Comparison of ENCODE assay signal across 9 cellular contexts in genomic region chr1:202807367-202807925, GRCh38. TPM values are rescaled to one million over a fixed set of nuclear protein-coding genes. Genes with fewer than 3 reads are reported as not detected.
A peak's percentile ranks its signal among the peaks of the same experiment; 100 is the strongest.
DNase-seq lines count a peak whose midpoint lies in the region; ATAC-seq and TF ChIP-seq lines count a peak whose summit lies in the region.
"Had no signal": no experiment of that assay in that cellular context is flagged by ENCODE, and none has a peak within 500 bp of the region (broad histone marks: within the 10 kb centered on the region; RNA-seq: fewer than 3 reads in every experiment).

No MANE protein-coding gene starts in this region.

- no peaks in the 10 kb centered on the region for H4K20me1 ChIP-seq in fibroblast of lung (ENCODE audit: control insufficient read depth, extremely low read depth, insufficient read depth, low read length)

- H3K27me3 ChIP-seq in fibroblast of lung (ENCODE audit: control insufficient read depth, insufficient read depth, low read length) (peaks cover 2% of the 10 kb centered on the region), thymus (ENCODE audit: control insufficient read depth, insufficient read depth) (peaks cover 6% of the 10 kb centered on the region)

- H3K27ac ChIP-seq in fibroblast of lung (ENCODE audit: insufficient read depth, low read length) = peak overlapping the region; percentile 77
- H3K27ac ChIP-seq in thymus (ENCODE audit: low read depth) = peak overlapping the region; percentile 33

- peaks cover 55% of the 10 kb centered on the region for H3K79me2 ChIP-seq in fibroblast of lung (ENCODE audit: control insufficient read depth, insufficient read depth, low read length)

- H3K4me3 ChIP-seq in fibroblast of lung (replicated peaks in 1 of 4; ENCODE audit: control extremely low read depth in 1 of 4, insufficient read depth in 1 of 4, low read depth in 3 of 4, low read length in 4 of 4) (peak overlapping the region; percentile 71 to 93 (median 88)), thymus (ENCODE audit: low read length) (peak overlapping the region; percentile 95)

- H3K36me3 ChIP-seq in fibroblast of lung (ENCODE audit: control insufficient read depth, insufficient read depth, low read length) (no peaks in the 10 kb centered on the region), thymus (ENCODE audit: control insufficient read depth, insufficient read depth) (no peaks in the 10 kb centered on the region)

- whole genome bisulfite sequencing in thymus = under 1% methylated on average over 52 of the region's 52 CpGs

- H3K9me3 Mint-ChIP-seq in activated T-cell treated with anti-CD3 and anti-CD28 coated beads, Interleukin-2, amount 50 U/mL, for 72 hours = no peaks in the 10 kb centered on the region
- no peaks in the 10 kb centered on the region for H3K9me3 Mint-ChIP-seq in nephron progenitor cell

- H3K27ac Mint-ChIP-seq in activated T-cell treated with anti-CD3 and anti-CD28 coated beads, Interleukin-2, amount 50 U/mL, for 72 hours = peak overlapping the region; percentile 79
- no peak overlapping the region for H3K27ac Mint-ChIP-seq in nephron progenitor cell

- peak overlapping the region; percentile 88 for H3K9ac ChIP-seq in fibroblast of lung (ENCODE audit: insufficient read depth, low read length)

- peak overlapping the region; percentile 91 to 98 for H3K4me3 Mint-ChIP-seq in activated T-cell treated with anti-CD3 and anti-CD28 coated beads, Interleukin-2, amount 50 U/mL, for 72 hours
- H3K4me3 Mint-ChIP-seq in nephron progenitor cell = peak overlapping the region; percentile 90

- H3K27me3 Mint-ChIP-seq in activated T-cell treated with anti-CD3 and anti-CD28 coated beads, Interleukin-2, amount 50 U/mL, for 72 hours (ENCODE audit: low read depth) = peaks cover 25% of the 10 kb centered on the region
- peaks cover 30% of the 10 kb centered on the region for H3K27me3 Mint-ChIP-seq in nephron progenitor cell (ENCODE audit: low read depth, poor library complexity)

- DNase-seq in EH (ENCODE audit: low read depth) (peak; percentile 45), NCI-H2107 (lab: John Stamatoyannopoulos, UW) (peak; percentile 10), fibroblast of lung (ENCODE audit: low read depth in 2 of 2) (peak; percentile 37), nephron progenitor cell (peak; percentile 42), ureter (ENCODE audit: low spot score) (no peak), DMS153 treated with DMSO at 0.1 percent for 48 hours (lab: John Stamatoyannopoulos, UW; ENCODE audit: unreplicated experiment) (no peak)
- peak; percentile 61 to 62 for DNase-seq in activated T-cell treated with anti-CD3 and anti-CD28 coated beads, Interleukin-2, amount 50 U/mL, for 72 hours

- no peaks in the 10 kb centered on the region for H3K9me3 ChIP-seq in fibroblast of lung (ENCODE audit: control insufficient read depth, insufficient read depth, low read depth, low read length)
- H3K9me3 ChIP-seq in thymus (ENCODE audit: control insufficient read depth) = no peaks in the 10 kb centered on the region

- peaks cover 65% of the 10 kb centered on the region for H3K4me1 Mint-ChIP-seq in activated T-cell treated with anti-CD3 and anti-CD28 coated beads, Interleukin-2, amount 50 U/mL, for 72 hours (ENCODE audit: low read depth)
- peaks cover 69% of the 10 kb centered on the region for H3K4me1 Mint-ChIP-seq in nephron progenitor cell

- H3K4me1 ChIP-seq in fibroblast of lung (ENCODE audit: control insufficient read depth, extremely low read depth, insufficient read depth, low read length) = peaks cover 9% of the 10 kb centered on the region
- peaks cover 13% of the 10 kb centered on the region for H3K4me1 ChIP-seq in thymus (ENCODE audit: control insufficient read depth, insufficient read depth, low read length)

- no peak overlapping the region for H3K4me2 ChIP-seq in fibroblast of lung (ENCODE audit: extremely low read depth, insufficient read depth, low read length)

- H3K36me3 Mint-ChIP-seq in activated T-cell treated with anti-CD3 and anti-CD28 coated beads, Interleukin-2, amount 50 U/mL, for 72 hours (ENCODE audit: insufficient read depth in 2 of 2) = peaks cover 2 to 5% of the 10 kb centered on the region in 2 donors
- peaks cover 10% of the 10 kb centered on the region for H3K36me3 Mint-ChIP-seq in nephron progenitor cell (ENCODE audit: low read depth)

- no peak overlapping the region for H2AFZ ChIP-seq in fibroblast of lung (ENCODE audit: low read length)

- ATAC-seq in activated T-cell treated with anti-CD3 and anti-CD28 coated beads, Interleukin-2, amount 50 U/mL, for 72 hours (replicated peaks in 1 of 2) = peak; percentile 10 to 26

- TF ChIP-seq CTCF in fibroblast of lung (conservative IDR thresholded peaks at IDR 0.05 in 1 of 2, IDR thresholded peaks at IDR 0.05 in 1 of 2; ENCODE audit: low read depth in 1 of 2, low read length in 2 of 2) = no peak
- no peak for TF ChIP-seq CTCF in nephron progenitor cell (IDR thresholded peaks at IDR 0.05)

RNA-seq across cellular contexts. Expression of gene KDM5B, which starts 0.8 kb away (rescaled TPM):
- 10 to 100 TPM; 47.0 to 53.6 TPM for total RNA-seq in activated T-cell treated with anti-CD3 and anti-CD28 coated beads, Interleukin-2, amount 50 U/mL, for 72 hours
- total RNA-seq in fibroblast of lung (65.2 and 82.2 TPM in 2 replicates), ureter (139 TPM)
- polyA plus RNA-seq in fibroblast of lung (33.5 and 52.0 TPM in 2 replicates), thymus (32.0 TPM)
- polyA plus RNA-seq in fibroblast of lung (2012) = 17.1 and 30.6 TPM in 2 replicates
- polyA minus RNA-seq in fibroblast of lung (ENCODE audit: low replicate concordance) = 38.4 and 47.2 TPM in 2 replicates

RNA-seq across cellular contexts. Expression of gene PCAT6, which starts 3.3 kb away (rescaled TPM):
- total RNA-seq in activated T-cell treated with anti-CD3 and anti-CD28 coated beads, Interleukin-2, amount 50 U/mL, for 72 hours = 1 to 10 TPM; 1.0 to 1.8 TPM
- total RNA-seq in fibroblast of lung = 0.50 and 0.51 TPM in 2 replicates
- polyA plus RNA-seq in fibroblast of lung = 0.61 and 1.1 TPM in 2 replicates
- polyA plus RNA-seq in fibroblast of lung (2012) = 2.1 and 2.8 TPM in 2 replicates
- not detected in 2 replicates for polyA minus RNA-seq in fibroblast of lung (ENCODE audit: low replicate concordance)
- polyA plus RNA-seq in thymus = 1.5 TPM
- total RNA-seq in ureter = 2.6 TPM
- total RNA-seq: T-helper 2 cell treated with Interferon-gamma antibody and Interleukin-4, amounts not matched to agents 100 ng/mL and 5 ng/mL, for 36 hours had no signal

Comparison
In these comparisons a context has a peak if more than half of its experiments do, and no peak if none do; other contexts are left out.
1. DNase-seq: peak in EH (single experiment), NCI-H2107 (single experiment), activated T-cell treated with anti-CD3 and anti-CD28 coated beads, Interleukin-2, amount 50 U/mL, for 72 hours (2 of 2), fibroblast of lung (2 of 2) and nephron progenitor cell (single experiment); none in ureter (single experiment) and DMS153 treated with DMSO at 0.1 percent for 48 hours (single experiment).